Comparison of ENCODE assay signal across 10 cellular contexts in genomic region chr9:37938121-37938906, GRCh38. TPM values are rescaled to one million over a fixed set of nuclear protein-coding genes. Genes with fewer than 3 reads are reported as not detected.
A peak's percentile ranks its signal among the peaks of the same experiment; 100 is the strongest.
DNase-seq lines count a peak whose midpoint lies in the region; ATAC-seq, FAIRE-seq and TF ChIP-seq lines count a peak whose summit lies in the region.
"Had no signal": no experiment of that assay in that cellular context is flagged by ENCODE, and none has a peak within 500 bp of the region (broad histone marks: within the 10 kb centered on the region; RNA-seq: fewer than 3 reads in every experiment).

No MANE protein-coding gene starts in this region.

- H3K27me3 ChIP-seq in H1 (replicated peaks in 1 of 4; ENCODE audit: control insufficient read depth in 3 of 4, extremely low read depth in 1 of 4, insufficient read depth in 3 of 4, low read length in 3 of 4), result no peaks in the 10 kb centered on the region

- POLR2A ChIA-PET in H1 (lab: Charles Lee; ENCODE audit: partially characterized antibody) (interaction anchor here (1.6 kb wide), 1 partner anchor 79 kb away, joined by 4 read pairs; no protein-coding TSS in a partner anchor), GM10248 (lab: Yijun Ruan, JAX) (no interaction called here)

- no peak for TF ChIP-seq RAD21 in H1 (IDR thresholded peaks at IDR 0.05 in 1 of 2, conservative IDR thresholded peaks at IDR 0.05 in 1 of 2; ENCODE audit: low read depth in 2 of 2, low read length in 2 of 2)

- no peak overlapping the region for H3K23ac ChIP-seq in H1 (ENCODE audit: insufficient read length)

- H3K4me3 ChIP-seq in H1 (ENCODE audit: extremely low read depth in 1 of 4, insufficient read depth in 2 of 4, low read depth in 3 of 4, low read length in 4 of 4), result no peak overlapping the region

- H2AFZ ChIP-seq in H1 (ENCODE audit: low read length), result no peak overlapping the region

- H2BK20ac ChIP-seq in H1 (ENCODE audit: low read length), result no peak overlapping the region

- H4K5ac ChIP-seq in H1 (ENCODE audit: insufficient read length, low read depth, low read length), result no peak overlapping the region

- peak overlapping the region; percentile 9; the same call in 1 of the 2 replicates for H2BK5ac ChIP-seq in H1 (ENCODE audit: low read depth, low read length)

- no peak for TF ChIP-seq EP300 in H1 (IDR thresholded peaks at IDR 0.05; ENCODE audit: borderline replicate concordance in 1 of 2, low read depth in 2 of 2, low read length in 2 of 2)

- H2BK12ac ChIP-seq in H1 (ENCODE audit: low read depth, low read length), result no peak overlapping the region

- no peak overlapping the region for H3K4me2 ChIP-seq in H1 (ENCODE audit: insufficient read depth in 1 of 2, low read depth in 2 of 2, low read length in 2 of 2)

- TF ChIP-seq POLR2A in H1 (IDR thresholded peaks at IDR 0.05; ENCODE audit: control extremely low read depth in 1 of 2, low read depth in 2 of 2, low read length in 2 of 2), result no peak

- no peaks in the 10 kb centered on the region for H3K23me2 ChIP-seq in H1 (ENCODE audit: low read depth, low read length)

- H2BK120ac ChIP-seq in H1 (replicated peaks; ENCODE audit: low read depth, low read length), result no peak overlapping the region

- peak overlapping the region; percentile 41; the same call in 1 of the 2 replicates for H4K8ac ChIP-seq in H1 (ENCODE audit: extremely low read depth, insufficient read depth, low read length)

- H3K18ac ChIP-seq in H1 (ENCODE audit: extremely low read depth, low read length), result no peak overlapping the region

- peak; percentile 81 for DNase-seq in AG08395 (ENCODE audit: low spot score)
- peak; percentile 28 for DNase-seq in NCI-H446 treated with DMSO at 0.1 percent for 48 hours (lab: John Stamatoyannopoulos, UW)
- no peak for DNase-seq in H1 (ENCODE audit: low read depth in 1 of 2, low spot score in 2 of 2)
- peak; percentile 60 to 88 for DNase-seq in lung microvascular endothelial cell (ENCODE audit: low read depth in 2 of 2)
- DNase-seq in GM10248 (ENCODE audit: extremely low spot score), result no peak
- DNase-seq in RPMI8226, result no peak
- DNase-seq: KG1, T-cell had no signal

- H3K4ac ChIP-seq in H1 (replicated peaks; ENCODE audit: insufficient read length, low read depth, low read length), result no peak overlapping the region

- no peaks in the 10 kb centered on the region for H3K36me3 ChIP-seq in H1 (ENCODE audit: control insufficient read depth in 2 of 4, insufficient read depth in 4 of 4, low read length in 3 of 4)

- ATAC-seq in HG03095 (IDR thresholded peaks at IDR 0.05; ENCODE audit: unreplicated experiment) (no peak), HG03097 (IDR thresholded peaks at IDR 0.05; ENCODE audit: low FRiP score, unreplicated experiment) (no peak)
- ATAC-seq: T-cell had no signal

- H3K79me1 ChIP-seq in H1 (ENCODE audit: low read depth, low read length), result no peaks in the 10 kb centered on the region

- H4K91ac ChIP-seq in H1 (replicated peaks; ENCODE audit: insufficient read length, low read length), result no peak overlapping the region

- H3K9me3 ChIP-seq in H1 (ENCODE audit: insufficient read depth in 2 of 2, low read depth in 1 of 2, low read length in 1 of 2), result no peaks in the 10 kb centered on the region

- 90% methylated on average over 19 of the region's 22 CpGs; no CpG with 5 or more reads in 1 of the 2 experiments for WGBS in H1 (ENCODE audit: extremely low coverage in 1 of 2, insufficient coverage in 1 of 2, insufficient read length in 1 of 2, insufficient replicate concordance in 2 of 2, low coverage in 1 of 2, low lambda C conversion rate in 2 of 2, missing lambda C conversion rate in 1 of 2), 2 experiments

- H3K27ac ChIP-seq in H1 (ENCODE audit: low read depth, low read length), result no peak overlapping the region

- peaks cover 0 to 10% (median 2%) of the 10 kb centered on the region in 4 experiments; a peak in 2 of 7 replicates for H3K4me1 ChIP-seq in H1 (replicated peaks in 1 of 4; ENCODE audit: control insufficient read depth in 3 of 4, insufficient read depth in 4 of 4, low read length in 3 of 4)

- H3K56ac ChIP-seq in H1 (replicated peaks; ENCODE audit: insufficient read length, low read depth, low read length), result no peak overlapping the region

- no peak for TF ChIP-seq CTCF in H1 (IDR thresholded peaks at IDR 0.05; ENCODE audit: control extremely low read depth in 1 of 3, insufficient read depth in 1 of 3, low read depth in 1 of 3, low read length in 3 of 3)
- TF ChIP-seq CTCF in GM10248 (IDR thresholded peaks at IDR 0.05; ENCODE audit: control extremely low read depth, extremely low read depth, low read depth, missing control alignments), result no peak

- no peak overlapping the region for H3K14ac ChIP-seq in H1 (ENCODE audit: insufficient read length)

- H3K79me2 ChIP-seq in H1 (ENCODE audit: control insufficient read depth in 1 of 2, insufficient read depth in 2 of 2, low read length in 2 of 2), result no peaks in the 10 kb centered on the region

- FAIRE-seq in H1 (lab: Jason Lieb, UNC), result no peak

- no peak overlapping the region for H2BK15ac ChIP-seq in H1 (ENCODE audit: low read length)

- no peak overlapping the region for H2AK5ac ChIP-seq in H1 (ENCODE audit: low read depth, low read length)

- H4K20me1 ChIP-seq in H1 (replicated peaks in 1 of 2; ENCODE audit: control insufficient read depth in 1 of 2, insufficient read depth in 2 of 2, low read length in 2 of 2), result peaks cover 1 to 3% of the 10 kb centered on the region in 2 experiments

- CTCF ChIA-PET in H1 (lab: Charles Lee; ENCODE audit: partially characterized antibody), result interaction anchor here (0.8 to 5.7 kb wide), 10 partner anchors 12 to 425 kb away, joined by 3 to 29 read pairs (median 4); no protein-coding TSS in a partner anchor
- CTCF ChIA-PET in GM10248 (lab: Yijun Ruan, JAX), result interaction anchor here (0.7 to 2.9 kb wide), 4 partner anchors 14 to 221 kb away, joined by 3 to 9 read pairs (median 6); no protein-coding TSS in a partner anchor

- no peak overlapping the region for H3K9ac ChIP-seq in H1 (replicated peaks in 1 of 4; ENCODE audit: extremely low read depth in 1 of 4, low read depth in 3 of 4, low read length in 3 of 4)

TF ChIP-seq in H1, 55 proteins besides CTCF, POLR2A, EP300 and RAD21 (continues in another document):
- TF ChIP-seq RFX5 (IDR thresholded peaks at IDR 0.05; ENCODE audit: borderline replicate concordance, low read depth, low read length) (no peak), BRCA1 (IDR thresholded peaks at IDR 0.05; ENCODE audit: low read depth, low read length) (no peak), RNF2 (IDR thresholded peaks at IDR 0.05; ENCODE audit: borderline replicate concordance, low read depth, low read length, missing control alignments, poor library complexity, severe bottlenecking) (no peak), RXRA (IDR thresholded peaks at IDR 0.05; ENCODE audit: insufficient read depth, low read depth, low read length) (no peak), FOSL1 (IDR thresholded peaks at IDR 0.05; ENCODE audit: insufficient read depth, low read depth, low read length) (no peak)
- TF ChIP-seq, protein P1, sequence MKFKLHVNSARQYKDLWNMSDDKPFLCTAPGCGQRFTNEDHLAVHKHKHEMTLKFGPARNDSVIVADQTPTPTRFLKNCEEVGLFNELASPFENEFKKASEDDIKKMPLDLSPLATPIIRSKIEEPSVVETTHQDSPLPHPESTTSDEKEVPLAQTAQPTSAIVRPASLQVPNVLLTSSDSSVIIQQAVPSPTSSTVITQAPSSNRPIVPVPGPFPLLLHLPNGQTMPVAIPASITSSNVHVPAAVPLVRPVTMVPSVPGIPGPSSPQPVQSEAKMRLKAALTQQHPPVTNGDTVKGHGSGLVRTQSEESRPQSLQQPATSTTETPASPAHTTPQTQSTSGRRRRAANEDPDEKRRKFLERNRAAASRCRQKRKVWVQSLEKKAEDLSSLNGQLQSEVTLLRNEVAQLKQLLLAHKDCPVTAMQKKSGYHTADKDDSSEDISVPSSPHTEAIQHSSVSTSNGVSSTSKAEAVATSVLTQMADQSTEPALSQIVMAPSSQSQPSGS (IDR thresholded peaks at IDR 0.05; ENCODE audit: low read length), result no peak

RNA-seq across cellular contexts. Expression of gene SLC25A51, which starts 34.4 kb away (rescaled TPM):
- 14.5 and 16.8 TPM in 2 replicates for total RNA-seq in H1 (2021; fragmentation: NEBNext Ultra II Directional; extraction: Animal tissue kit (Norgen Biotek cat#: 25700))
- polyA plus RNA-seq in H1 (2011; rRNA removed), result 5.4 and 8.0 TPM in 2 replicates
- 6.3 TPM for polyA plus RNA-seq in H1 (2011; cell fraction: cytosol; rRNA removed)
- polyA plus RNA-seq in H1 (2011; cell fraction: nucleus; rRNA removed), result 6.7 TPM
- polyA plus RNA-seq in H1 (2012, experiment 1 of 2), result 5.5 to 7.7 TPM (median 6.4 TPM) in 4 replicates
- polyA plus RNA-seq in H1 (2012, experiment 2 of 2), result 1.9 TPM
- polyA plus RNA-seq in H1 (2013, experiment 1 of 2), result 8.0 TPM
- 7.4 TPM for polyA plus RNA-seq in H1 (2013, experiment 2 of 2)
- polyA minus RNA-seq in H1 (2011; rRNA and poly(A)+ RNA removed), result 37.8 and 43.4 TPM in 2 replicates
- 11.3 TPM for polyA minus RNA-seq in H1 (2011; cell fraction: cytosol; rRNA and poly(A)+ RNA removed)
- 28.6 TPM for polyA minus RNA-seq in H1 (2011; cell fraction: nucleus; rRNA and poly(A)+ RNA removed)
- total RNA-seq in lung microvascular endothelial cell, result 50.8 and 63.9 TPM in 2 replicates

Comparison
In these comparisons a context has a peak if more than half of its experiments do, and no peak if none do; other contexts are left out.
1. DNase-seq: peak in AG08395 (single experiment), NCI-H446 treated with DMSO at 0.1 percent for 48 hours (single experiment) and lung microvascular endothelial cell (2 of 2); none in H1 (0 of 2), GM10248 (single experiment) and RPMI8226 (single experiment).